In the genomic region with DNA sequence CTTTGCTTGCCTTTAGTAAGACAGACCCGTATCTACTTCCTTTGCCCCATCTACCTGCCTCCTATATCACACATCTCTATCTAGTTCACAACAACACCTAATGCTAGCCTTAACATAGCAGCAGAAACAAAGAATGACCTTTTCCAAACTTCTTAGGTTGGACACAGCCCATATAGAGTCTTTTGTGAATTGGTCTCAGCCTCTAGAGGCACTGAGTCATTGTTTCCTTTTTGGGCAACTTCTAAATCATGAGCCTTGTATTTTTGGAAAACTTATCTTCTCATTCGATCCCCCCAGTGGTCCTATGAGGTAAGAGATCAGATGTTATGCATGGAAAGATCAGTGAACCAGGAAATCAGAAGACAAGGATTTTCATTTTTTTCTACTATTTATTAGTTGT, we compare ENCODE assay signal across 28 cellular contexts.
A peak's percentile ranks its signal among the peaks of the same experiment; 100 is the strongest.
DNase-seq lines count a peak whose midpoint lies in the region; ATAC-seq, FAIRE-seq and TF ChIP-seq lines count a peak whose summit lies in the region.
"Had no signal": no experiment of that assay in that cellular context is flagged by ENCODE, and none has a peak within 500 bp of the region (broad histone marks: within the 10 kb centered on the region; RNA-seq: fewer than 3 reads in every experiment).

No MANE protein-coding gene starts in this region.

- no peaks in the 10 kb centered on the region for H3K9me3 ChIP-seq in astrocyte (ENCODE audit: insufficient read depth, low read depth, low read length)
- H3K9me3 ChIP-seq: Peyer's patch, SJCRH30 had no signal

- no peak for ATAC-seq in HG03039 (IDR thresholded peaks at IDR 0.05; ENCODE audit: unreplicated experiment)
- ATAC-seq: activated CD4-positive, CD25-positive, alpha-beta regulatory T cell treated with anti-CD3 and anti-CD28 coated beads, Interleukin-2, amount 50 U/mL, for 24 hours; sciatic nerve had no signal

- H4K20me1 ChIP-seq in astrocyte (ENCODE audit: insufficient read depth, low read length): no peaks in the 10 kb centered on the region

- H3K27me3 Mint-ChIP-seq in HFFc6 (ENCODE audit: insufficient read depth) (peaks cover 2% of the 10 kb centered on the region; the same call in 1 of the 2 replicates), astrocyte (ENCODE audit: low read depth, unreplicated experiment) (peaks cover 2% of the 10 kb centered on the region)

- no peaks in the 10 kb centered on the region for H3K36me3 ChIP-seq in astrocyte (ENCODE audit: insufficient read depth, low read length)
- H3K36me3 ChIP-seq: MG63, Peyer's patch, SJCRH30, stomach, tibial nerve had no signal

- TF ChIP-seq CTCF in HFFc6 (IDR thresholded peaks at IDR 0.05) (peak; percentile 33; the same call in 1 of the 2 replicates), astrocyte (IDR thresholded peaks at IDR 0.05; ENCODE audit: insufficient read depth, low read depth, low read length) (no peak), fibroblast of the aortic adventitia (IDR thresholded peaks at IDR 0.05; ENCODE audit: insufficient read depth, low read length) (peak; percentile 18), GM13977 (IDR thresholded peaks at IDR 0.05; ENCODE audit: extremely low read depth, insufficient read depth, missing control alignments) (no peak)

- H3K79me2 ChIP-seq in astrocyte (ENCODE audit: insufficient read depth, low read length): no peaks in the 10 kb centered on the region

- no peak overlapping the region for H2AFZ ChIP-seq in astrocyte (ENCODE audit: low read depth, low read length)

- H3K4me3 Mint-ChIP-seq in HFFc6: no peak overlapping the region
- H3K4me3 Mint-ChIP-seq in astrocyte (ENCODE audit: unreplicated experiment): no peak overlapping the region
- H3K4me3 Mint-ChIP-seq: activated CD4-positive, alpha-beta memory T cell treated with anti-CD3 and anti-CD28 coated beads for 36 hours; activated naive CD8-positive, alpha-beta T cell treated with anti-CD3 and anti-CD28 coated beads for 36 hours; CD8-positive, alpha-beta memory T cell had no signal

- H3K27ac ChIP-seq in astrocyte (ENCODE audit: low read depth, low read length): no peak overlapping the region
- H3K27ac ChIP-seq: epithelial cell of prostate, Peyer's patch, SJCRH30, stomach, tibial nerve had no signal

- H3K9ac ChIP-seq in astrocyte (ENCODE audit: low read length): no peak overlapping the region

- H3K27ac Mint-ChIP-seq in HFFc6 (no peak overlapping the region), astrocyte (ENCODE audit: unreplicated experiment) (no peak overlapping the region)
- H3K27ac Mint-ChIP-seq: activated CD4-positive, alpha-beta memory T cell treated with anti-CD3 and anti-CD28 coated beads for 36 hours; activated naive CD8-positive, alpha-beta T cell treated with anti-CD3 and anti-CD28 coated beads for 36 hours; activated T-helper 2 cell treated with anti-CD3 and anti-CD28 coated beads, Interferon-gamma antibody, Interleukin-2, Interleukin-4, amounts not matched to agents 10 μg/mL and 5 μg/mL and 100 μg/mL, durations not matched to agents 14 hours and 24 hours and 36 hours; CD8-positive, alpha-beta memory T cell had no signal

- no peak overlapping the region for H3K4me2 ChIP-seq in astrocyte (ENCODE audit: low read length)

- no peaks in the 10 kb centered on the region for H3K27me3 ChIP-seq in astrocyte (ENCODE audit: insufficient read depth, low read length)
- H3K27me3 ChIP-seq: MG63, Peyer's patch, SJCRH30, stomach, tibial nerve had no signal

- no peak for FAIRE-seq in astrocyte (lab: Jason Lieb, UNC)
- FAIRE-seq: H54 had no signal

- in situ Hi-C loops in GM13977 (cut with MboI; ENCODE audit: low pct_unique_long_range_greater_than_20kb, low sequenced_read_pairs, unreplicated experiment): no loop called here

- H3K36me3 Mint-ChIP-seq in HFFc6 (ENCODE audit: low read depth) (0 out of 2 replicates have a peak, but pooled peaks cover 10% of the 10 kb centered on the region), astrocyte (ENCODE audit: low read depth, unreplicated experiment) (no peaks in the 10 kb centered on the region)
- H3K36me3 Mint-ChIP-seq: activated CD4-positive, alpha-beta memory T cell treated with anti-CD3 and anti-CD28 coated beads for 36 hours; activated naive CD8-positive, alpha-beta T cell treated with anti-CD3 and anti-CD28 coated beads for 36 hours; CD8-positive, alpha-beta memory T cell had no signal

- no peaks in the 10 kb centered on the region for H3K4me1 ChIP-seq in astrocyte (ENCODE audit: insufficient read depth, low read length)
- H3K4me1 ChIP-seq: Peyer's patch, SJCRH30, stomach, tibial nerve had no signal

- no peaks in the 10 kb centered on the region; the same call in 1 of the 2 replicates for H3K9me3 Mint-ChIP-seq in HFFc6
- H3K9me3 Mint-ChIP-seq in astrocyte (ENCODE audit: unreplicated experiment): peaks cover 6% of the 10 kb centered on the region
- H3K9me3 Mint-ChIP-seq: activated T-helper 2 cell treated with anti-CD3 and anti-CD28 coated beads, Interferon-gamma antibody, Interleukin-2, Interleukin-4, amounts not matched to agents 10 μg/mL and 5 μg/mL and 100 μg/mL, durations not matched to agents 14 hours and 24 hours and 36 hours had no signal

- DNase-seq in HFFc6: no peak
- peak; percentile 35 for DNase-seq in astrocyte (ENCODE audit: low read depth)
- peak; percentile 90 for DNase-seq in fibroblast of the aortic adventitia (ENCODE audit: low read depth)
- DNase-seq in NCI-H1105 (lab: John Stamatoyannopoulos, UW): no peak
- no peak for DNase-seq in GM13977 (ENCODE audit: low spot score)
- no peak for DNase-seq in NCI-H1436 (lab: John Stamatoyannopoulos, UW)
- DNase-seq: activated CD4-positive, alpha-beta memory T cell treated with anti-CD3 and anti-CD28 coated beads for 36 hours; activated CD8-positive, alpha-beta memory T cell treated with anti-CD3 and anti-CD28 coated beads, Interleukin-2, amount 50 U/mL, for 48 hours; activated naive CD8-positive, alpha-beta T cell treated with anti-CD3 and anti-CD28 coated beads for 36 hours; CD8-positive, alpha-beta memory T cell; DMS153; GF-D8; MG63; NCI-H1436 treated with DMSO at 0.1 percent for 48 hours; NCI-H510A treated with DMSO at 0.1 percent for 48 hours; Peyer's patch; SJCRH30; stimulated activated CD4-positive, alpha-beta T cell treated with anti-CD3 and anti-CD28 coated beads, Interleukin-15, amount 100 ng/mL, for 24 hours; stomach; T-helper 1 cell had no signal

- H3K4me1 Mint-ChIP-seq in HFFc6 (ENCODE audit: low read depth) (peaks cover 25% of the 10 kb centered on the region), astrocyte (ENCODE audit: low read depth, unreplicated experiment) (no peaks in the 10 kb centered on the region)
- H3K4me1 Mint-ChIP-seq: activated naive CD8-positive, alpha-beta T cell treated with anti-CD3 and anti-CD28 coated beads for 36 hours; CD8-positive, alpha-beta memory T cell had no signal

- no peak overlapping the region for H3K4me3 ChIP-seq in astrocyte (ENCODE audit: insufficient read depth, low read depth, low read length)
- H3K4me3 ChIP-seq in fibroblast of the aortic adventitia (ENCODE audit: low read depth, low read length): no peak overlapping the region
- H3K4me3 ChIP-seq: lung, MG63, Peyer's patch, SJCRH30, stomach, tibial nerve had no signal

Comparison
In these comparisons a context has a peak if more than half of its experiments do, and no peak if none do; other contexts are left out.
1. DNase-seq: peak in astrocyte (single experiment) and fibroblast of the aortic adventitia (single experiment); none in HFFc6 (single experiment), NCI-H1105 (single experiment), GM13977 (single experiment) and NCI-H1436 (single experiment).
2. CTCF ChIP-seq: peak in HFFc6 (single experiment) and fibroblast of the aortic adventitia (single experiment); none in astrocyte (single experiment) and GM13977 (single experiment).